Comparison of ENCODE assay signal across 18 cellular contexts in the genomic region with DNA sequence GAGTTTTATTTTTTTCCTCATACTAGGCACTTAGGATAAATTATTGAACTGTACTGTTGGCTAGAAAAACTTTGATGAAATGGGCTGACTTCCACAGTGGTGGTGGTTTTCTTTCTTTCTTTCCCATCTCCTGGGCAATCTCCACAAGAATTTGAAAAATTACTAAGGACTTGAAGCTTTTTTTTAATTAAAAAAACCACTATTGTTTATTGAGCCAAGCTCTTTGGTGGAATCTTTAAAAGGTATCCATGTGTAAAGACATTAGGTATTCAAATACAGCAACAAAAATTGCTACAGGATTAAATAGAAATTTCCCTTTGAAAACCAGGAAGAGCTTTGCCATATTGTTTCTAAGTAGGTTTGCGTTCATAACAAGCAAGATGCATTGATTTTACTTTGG.
"Had no signal": no experiment of that assay in that cellular context is flagged by ENCODE, and none has a peak within 500 bp of the region (broad histone marks: within the 10 kb centered on the region; RNA-seq: fewer than 3 reads in every experiment).

No MANE protein-coding gene starts in this region.

- ATAC-seq: activated CD4-positive, CD25-positive, alpha-beta regulatory T cell treated with anti-CD3 and anti-CD28 coated beads, Interleukin-2, amount 50 U/mL, for 24 hours; activated CD8-positive, alpha-beta memory T cell treated with anti-CD3 and anti-CD28 coated beads, Interleukin-2, amount 10 ng/mL, durations not matched to agents 7 days and 5 days; activated T-cell treated with anti-CD3 and anti-CD28 coated beads, Interleukin-2, amount 50 U/mL, for 4 hours; esophagus mucosa; naive thymus-derived CD8-positive, alpha-beta T cell; stimulated activated memory B cell treated with anti-CD40 and anti-IgM and Interleukin-4, amounts not matched to agents 10 μg/mL and 1 μg/mL and 100 μg/mL, for 72 hours had no signal

- H3K27ac ChIP-seq: spleen had no signal

- H3K9me3 ChIP-seq: adrenal gland, spleen, transverse colon had no signal

- H3K27me3 ChIP-seq: adrenal gland, spleen, transverse colon had no signal

- H3K36me3 ChIP-seq: adrenal gland, transverse colon had no signal

- H3K27me3 Mint-ChIP-seq: activated CD8-positive, alpha-beta memory T cell treated with anti-CD3 and anti-CD28 coated beads, Interleukin-2, amount 10 ng/mL, durations not matched to agents 7 days and 5 days; naive thymus-derived CD8-positive, alpha-beta T cell; progenitor cell of endocrine pancreas; stimulated activated memory B cell treated with anti-CD40 and anti-IgM and Interleukin-4, amounts not matched to agents 10 μg/mL and 1 μg/mL and 100 μg/mL, for 72 hours had no signal

- H3K9me3 Mint-ChIP-seq: activated T-cell treated with anti-CD3 and anti-CD28 coated beads, Interleukin-2, amount 50 U/mL, for 4 hours had no signal

- DNase-seq: activated CD8-positive, alpha-beta memory T cell treated with anti-CD3 and anti-CD28 coated beads, Interleukin-2, amount 10 ng/mL, durations not matched to agents 7 days and 5 days; activated gamma-delta T cell treated with Interleukin-2 at 50 U/mL for 16 hours; activated T-cell treated with anti-CD3 and anti-CD28 coated beads, Interleukin-2, amount 50 U/mL, for 4 hours; adrenal gland; left cardiac atrium; naive thymus-derived CD8-positive, alpha-beta T cell; spleen; stimulated activated CD4-positive, alpha-beta T cell treated with anti-CD3 and anti-CD28 coated beads, Interleukin-1b, Interleukin-23, amount 100 ng/mL, for 48 hours; T-helper 2 cell; transverse colon had no signal

- H3K27ac Mint-ChIP-seq: activated CD8-positive, alpha-beta memory T cell treated with anti-CD3 and anti-CD28 coated beads, Interleukin-2, amount 10 ng/mL, durations not matched to agents 7 days and 5 days; stimulated activated memory B cell treated with anti-CD40 and anti-IgM and Interleukin-4, amounts not matched to agents 10 μg/mL and 1 μg/mL and 100 μg/mL, for 72 hours had no signal

- H3K4me3 ChIP-seq: adrenal gland, lung, spleen, transverse colon had no signal

- FAIRE-seq: bronchial epithelial cell, endometrium, TTC549 had no signal

- H3K4me3 Mint-ChIP-seq: activated CD8-positive, alpha-beta memory T cell treated with anti-CD3 and anti-CD28 coated beads, Interleukin-2, amount 10 ng/mL, durations not matched to agents 7 days and 5 days; activated T-cell treated with anti-CD3 and anti-CD28 coated beads, Interleukin-2, amount 50 U/mL, for 4 hours; stimulated activated memory B cell treated with anti-CD40 and anti-IgM and Interleukin-4, amounts not matched to agents 10 μg/mL and 1 μg/mL and 100 μg/mL, for 72 hours had no signal
